8 cellular contexts compared by ENCODE assay signal in genomic region chr3:98343647-98344507, GRCh38. TPM values are rescaled to one million over a fixed set of nuclear protein-coding genes. Genes with fewer than 3 reads are reported as not detected.
DNase-seq lines count a peak whose midpoint lies in the region; ATAC-seq and TF ChIP-seq lines count a peak whose summit lies in the region.

No MANE protein-coding gene starts in this region.

- peaks cover 32% of the 10 kb centered on the region for H3K27me3 Mint-ChIP-seq in activated naive CD4-positive, alpha-beta T cell treated with anti-CD3 and anti-CD28 coated beads, Interleukin-2, amount 10 ng/mL, durations not matched to agents 7 days and 5 days
- peaks cover 58% of the 10 kb centered on the region for H3K27me3 Mint-ChIP-seq in T-helper 2 cell treated with Interferon-gamma antibody and Interleukin-4, amounts not matched to agents 5 μg/mL and 100 μg/mL, for 36 hours (ENCODE audit: low read depth)
- H3K27me3 Mint-ChIP-seq in type B pancreatic cell: peaks cover 28% of the 10 kb centered on the region

- H3K4me3 Mint-ChIP-seq in activated naive CD4-positive, alpha-beta T cell treated with anti-CD3 and anti-CD28 coated beads, Interleukin-2, amount 10 ng/mL, durations not matched to agents 7 days and 5 days: no peak overlapping the region
- no peak overlapping the region for H3K4me3 Mint-ChIP-seq in T-helper 2 cell treated with Interferon-gamma antibody and Interleukin-4, amounts not matched to agents 5 μg/mL and 100 μg/mL, for 36 hours
- H3K4me3 Mint-ChIP-seq in type B pancreatic cell: no peak overlapping the region

- peaks cover 4% of the 10 kb centered on the region for H3K36me3 Mint-ChIP-seq in activated naive CD4-positive, alpha-beta T cell treated with anti-CD3 and anti-CD28 coated beads, Interleukin-2, amount 10 ng/mL, durations not matched to agents 7 days and 5 days
- no peaks in the 10 kb centered on the region for H3K36me3 Mint-ChIP-seq in T-helper 2 cell treated with Interferon-gamma antibody and Interleukin-4, amounts not matched to agents 5 μg/mL and 100 μg/mL, for 36 hours (ENCODE audit: low read depth)
- no peaks in the 10 kb centered on the region for H3K36me3 Mint-ChIP-seq in type B pancreatic cell

- ATAC-seq in GM21515 (IDR thresholded peaks at IDR 0.05; ENCODE audit: unreplicated experiment) (peak; percentile 51), esophagus mucosa (no peak)

- DNase-seq in activated naive CD4-positive, alpha-beta T cell treated with anti-CD3 and anti-CD28 coated beads, Interleukin-2, amount 10 ng/mL, durations not matched to agents 7 days and 5 days: peak; percentile 35
- DNase-seq in activated naive CD4-positive, alpha-beta T cell (lab: John Stamatoyannopoulos, UW): no peak
- DNase-seq in LHCN-M2 (ENCODE audit: low read depth) (peak; percentile 50), foreskin melanocyte (peak; percentile 32), type B pancreatic cell (ENCODE audit: extremely low spot score, unreplicated experiment) (no peak)
- DNase-seq in T-helper 2 cell treated with Interferon-gamma antibody and Interleukin-4, amounts not matched to agents 5 μg/mL and 100 μg/mL, for 36 hours (ENCODE audit: low spot score): peak; percentile 31

- CTCF ChIA-PET in activated naive CD4-positive, alpha-beta T cell treated with anti-CD3 and anti-CD28 coated beads, Interleukin-2, amount 10 ng/mL, durations not matched to agents 7 days and 5 days (lab: Charles Lee): interaction anchor here (0.9 to 2.0 kb wide), 4 partner anchors 10 to 470 kb away, joined by 3 to 11 read pairs (median 3); no protein-coding TSS in a partner anchor

- H3K27ac Mint-ChIP-seq in activated naive CD4-positive, alpha-beta T cell treated with anti-CD3 and anti-CD28 coated beads, Interleukin-2, amount 10 ng/mL, durations not matched to agents 7 days and 5 days: no peak overlapping the region
- H3K27ac Mint-ChIP-seq in T-helper 2 cell treated with Interferon-gamma antibody and Interleukin-4, amounts not matched to agents 5 μg/mL and 100 μg/mL, for 36 hours: no peak overlapping the region
- H3K27ac Mint-ChIP-seq in type B pancreatic cell: no peak overlapping the region

- H3K4me1 Mint-ChIP-seq in activated naive CD4-positive, alpha-beta T cell treated with anti-CD3 and anti-CD28 coated beads, Interleukin-2, amount 10 ng/mL, durations not matched to agents 7 days and 5 days: peaks cover 9% of the 10 kb centered on the region
- H3K4me1 Mint-ChIP-seq in T-helper 2 cell treated with Interferon-gamma antibody and Interleukin-4, amounts not matched to agents 5 μg/mL and 100 μg/mL, for 36 hours (ENCODE audit: low read depth): peaks cover 12% of the 10 kb centered on the region
- H3K4me1 Mint-ChIP-seq in type B pancreatic cell (ENCODE audit: unreplicated experiment): no peaks in the 10 kb centered on the region

- peaks cover 9% of the 10 kb centered on the region for H3K9me3 Mint-ChIP-seq in activated naive CD4-positive, alpha-beta T cell treated with anti-CD3 and anti-CD28 coated beads, Interleukin-2, amount 10 ng/mL, durations not matched to agents 7 days and 5 days
- H3K9me3 Mint-ChIP-seq in T-helper 2 cell treated with Interferon-gamma antibody and Interleukin-4, amounts not matched to agents 5 μg/mL and 100 μg/mL, for 36 hours: peaks cover 4% of the 10 kb centered on the region
- no peaks in the 10 kb centered on the region for H3K9me3 Mint-ChIP-seq in type B pancreatic cell

- peak; percentile 75 for TF ChIP-seq CTCF in type B pancreatic cell (conservative IDR thresholded peaks at IDR 0.05)

RNA-seq across cellular contexts. Expression of gene OR5K4, which starts 9.8 kb away (rescaled TPM):
- total RNA-seq in LHCN-M2 (2014; rRNA removed) (not detected in 2 replicates), type B pancreatic cell (ENCODE audit: low replicate concordance) (not detected in 2 replicates), esophagus mucosa (not detected)
- polyA plus RNA-seq in LHCN-M2 (2012): not detected

RNA-seq across cellular contexts. Expression of gene OR5K3, which starts 46.6 kb away (rescaled TPM):
- total RNA-seq in LHCN-M2 (2014; rRNA removed) (not detected in 2 replicates), type B pancreatic cell (ENCODE audit: low replicate concordance) (not detected in 2 replicates), esophagus mucosa (not detected)
- polyA plus RNA-seq in LHCN-M2 (2012): not detected

Comparison
In these comparisons a context has a peak if more than half of its experiments do, and no peak if none do; other contexts are left out.
1. DNase-seq: peak in activated naive CD4-positive, alpha-beta T cell treated with anti-CD3 and anti-CD28 coated beads, Interleukin-2, amount 10 ng/mL, durations not matched to agents 7 days and 5 days (single experiment), LHCN-M2 (single experiment), T-helper 2 cell treated with Interferon-gamma antibody and Interleukin-4, amounts not matched to agents 5 μg/mL and 100 μg/mL, for 36 hours (single experiment) and foreskin melanocyte (single experiment); none in activated naive CD4-positive, alpha-beta T cell (0 of 4) and type B pancreatic cell (single experiment).